14 cellular contexts compared by ENCODE assay signal in genomic region chr3:98326945-98327344, GRCh38. TPM values are rescaled to one million over a fixed set of nuclear protein-coding genes. Genes with fewer than 3 reads are reported as not detected.
DNase-seq lines count a peak whose midpoint lies in the region; ATAC-seq, FAIRE-seq and TF ChIP-seq lines count a peak whose summit lies in the region.
"Had no signal": no experiment of that assay in that cellular context is flagged by ENCODE, and none has a peak within 500 bp of the region (broad histone marks: within the 10 kb centered on the region; RNA-seq: fewer than 3 reads in every experiment).

No MANE protein-coding gene starts in this region.

- H3K36me3 ChIP-seq in MM.1S (replicated peaks; ENCODE audit: insufficient read depth, low read length) = no peaks in the 10 kb centered on the region
- H3K36me3 ChIP-seq: brain microvascular endothelial cell, thyroid gland had no signal

- H3K9me3 ChIP-seq in MM.1S (replicated peaks; ENCODE audit: insufficient read depth, low read length) = no peaks in the 10 kb centered on the region
- H3K9me3 ChIP-seq in right cardiac atrium (ENCODE audit: control insufficient read depth, low read length) = no peaks in the 10 kb centered on the region
- H3K9me3 ChIP-seq: thyroid gland had no signal

- H3K9me2 ChIP-seq in MM.1S (replicated peaks; ENCODE audit: insufficient read depth, low read length) = no peaks in the 10 kb centered on the region

- H3K4me3 ChIP-seq in MM.1S (ENCODE audit: low read length) (no peak overlapping the region), right cardiac atrium (ENCODE audit: low read length) (no peak overlapping the region)
- H3K4me3 ChIP-seq: thyroid gland had no signal

- H3K4me1 ChIP-seq in MM.1S (ENCODE audit: low read length) (peaks cover 6% of the 10 kb centered on the region), right cardiac atrium (ENCODE audit: control insufficient read depth, insufficient read depth, low read length) (no peaks in the 10 kb centered on the region)

- FAIRE-seq in GM18507 (lab: Jason Lieb, UNC) = peak; percentile 35

- TF ChIP-seq CTCF in GM20000 (IDR thresholded peaks at IDR 0.05; ENCODE audit: extremely low read depth, missing control alignments) (no peak), MM.1S (IDR thresholded peaks at IDR 0.05; ENCODE audit: low read length) (no peak)

- no peak overlapping the region for H3K4me2 ChIP-seq in MM.1S (ENCODE audit: low read depth, low read length)

- H3K79me2 ChIP-seq in MM.1S (ENCODE audit: low read length) = no peaks in the 10 kb centered on the region

- H2AFZ ChIP-seq in MM.1S (ENCODE audit: low read length) = no peak overlapping the region

- peak; percentile 45 for ATAC-seq in HG02981 (IDR thresholded peaks at IDR 0.05; ENCODE audit: unreplicated experiment)
- no peak for ATAC-seq in esophagus mucosa
- no peak for ATAC-seq in HG03196 (IDR thresholded peaks at IDR 0.05; ENCODE audit: unreplicated experiment)
- ATAC-seq in right cardiac atrium = no peak

- no peaks in the 10 kb centered on the region for H4K20me1 ChIP-seq in MM.1S (ENCODE audit: insufficient read depth, low read length)

- intact Hi-C loops in right cardiac atrium (cut with DNase I) = loop anchor here in 3 of 4 donors (5.0 kb wide), 2 partner anchors 285 to 290 kb away; partner anchors contain the start of gene GABRR3 (in 2 of the 3)

- H3K27me3 ChIP-seq in MM.1S (replicated peaks; ENCODE audit: insufficient read depth, low read length) = no peaks in the 10 kb centered on the region
- no peaks in the 10 kb centered on the region for H3K27me3 ChIP-seq in right cardiac atrium (ENCODE audit: control insufficient read depth, insufficient read depth)
- H3K27me3 ChIP-seq: brain microvascular endothelial cell, thyroid gland had no signal

- no peak overlapping the region for H3K9ac ChIP-seq in MM.1S (ENCODE audit: low read length)

- DNase-seq in GM18507 (ENCODE audit: extremely low spot score, insufficient read length, low read depth) = no peak
- DNase-seq in GM20000 (ENCODE audit: low spot score) = peak; percentile 4
- peak; percentile 15 for DNase-seq in MM.1S
- no peak for DNase-seq in GDM1 (lab: John Stamatoyannopoulos, UW)
- DNase-seq in right cardiac atrium = no peak
- DNase-seq: brain microvascular endothelial cell, C1 segment of cervical spinal cord, midbrain, NCI-H345, thyroid gland had no signal

- H3F3A ChIP-seq in MM.1S (ENCODE audit: insufficient read depth, low read length) = no peaks in the 10 kb centered on the region

- no peak overlapping the region for H3K27ac ChIP-seq in MM.1S (ENCODE audit: low read length)
- H3K27ac ChIP-seq in right cardiac atrium (ENCODE audit: low read length) = no peak overlapping the region
- H3K27ac ChIP-seq: brain microvascular endothelial cell, thyroid gland had no signal

RNA-seq across cellular contexts. Expression of gene OR5K4, which starts 26.7 kb away (rescaled TPM):
- total RNA-seq in esophagus mucosa (not detected), right cardiac atrium (not detected)
- polyA plus RNA-seq in right cardiac atrium = not detected
- total RNA-seq: renal cortical epithelial cell, thyroid gland had no signal

RNA-seq across cellular contexts. Expression of gene OR5H2, which starts 44.6 kb away (rescaled TPM):
- total RNA-seq in esophagus mucosa (not detected), right cardiac atrium (not detected)
- not detected for polyA plus RNA-seq in right cardiac atrium
- total RNA-seq: renal cortical epithelial cell, thyroid gland had no signal

Comparison
In these comparisons a context has a peak if more than half of its experiments do, and no peak if none do; other contexts are left out.
1. DNase-seq: peak in GM20000 (single experiment) and MM.1S (single experiment); none in GM18507 (single experiment), GDM1 (single experiment) and right cardiac atrium (0 of 3).